31 cellular contexts compared by ENCODE assay signal in genomic region chr2:113155331-113155730, GRCh38. TPM values are rescaled to one million over a fixed set of nuclear protein-coding genes. Genes with fewer than 3 reads are reported as not detected.
"Had no signal": no experiment of that assay in that cellular context is flagged by ENCODE, and none has a peak within 500 bp of the region (broad histone marks: within the 10 kb centered on the region; RNA-seq: fewer than 3 reads in every experiment).

No MANE protein-coding gene starts in this region.

- ATAC-seq: activated CD4-positive, alpha-beta T cell treated with anti-CD3 and anti-CD28 coated beads for 36 hours; activated CD8-positive, alpha-beta memory T cell treated with anti-CD3 and anti-CD28 coated beads, Interleukin-2, amount 10 ng/mL, durations not matched to agents 7 days and 5 days; activated CD8-positive, alpha-beta T cell treated with anti-CD3 and anti-CD28 coated beads, Interleukin-2, amount 10 ng/mL, durations not matched to agents 7 days and 5 days; activated T-cell treated with anti-CD3 and anti-CD28 coated beads, Interleukin-2, amount 50 U/mL, for 4 hours; Panc1; Right ventricle myocardium inferior; T-cell had no signal

- H3K9me3 Mint-ChIP-seq: activated naive CD4-positive, alpha-beta T cell treated with anti-CD3 and anti-CD28 coated beads for 36 hours; activated T-cell treated with anti-CD3 and anti-CD28 coated beads, Interleukin-2, amount 50 U/mL, for 4 hours; brain; central memory CD8-positive, alpha-beta T cell; T-cell had no signal

- H3K27ac Mint-ChIP-seq: activated CD4-positive, alpha-beta T cell treated with anti-CD3 and anti-CD28 coated beads for 36 hours; activated CD8-positive, alpha-beta memory T cell treated with anti-CD3 and anti-CD28 coated beads, Interleukin-2, amount 10 ng/mL, durations not matched to agents 7 days and 5 days; activated CD8-positive, alpha-beta T cell treated with anti-CD3 and anti-CD28 coated beads, Interleukin-2, amount 10 ng/mL, durations not matched to agents 7 days and 5 days; activated naive CD4-positive, alpha-beta T cell treated with anti-CD3 and anti-CD28 coated beads for 36 hours; activated naive CD8-positive, alpha-beta T cell; brain; T-cell had no signal

- H3K4me3 Mint-ChIP-seq: activated CD4-positive, alpha-beta T cell treated with anti-CD3 and anti-CD28 coated beads for 36 hours; activated CD8-positive, alpha-beta memory T cell treated with anti-CD3 and anti-CD28 coated beads, Interleukin-2, amount 10 ng/mL, durations not matched to agents 7 days and 5 days; activated CD8-positive, alpha-beta T cell treated with anti-CD3 and anti-CD28 coated beads, Interleukin-2, amount 10 ng/mL, durations not matched to agents 7 days and 5 days; activated naive CD4-positive, alpha-beta T cell treated with anti-CD3 and anti-CD28 coated beads for 36 hours; activated naive CD8-positive, alpha-beta T cell; activated T-cell treated with anti-CD3 and anti-CD28 coated beads, Interleukin-2, amount 50 U/mL, for 4 hours; brain; central memory CD8-positive, alpha-beta T cell; T-cell had no signal

- H3K4me3 ChIP-seq: SK-N-MC had no signal

- FAIRE-seq: astrocyte, TTC549 had no signal

- H3K27ac ChIP-seq: SK-N-MC had no signal

- DNase-seq: activated CD4-positive, alpha-beta T cell treated with anti-CD3 and anti-CD28 coated beads for 36 hours; activated CD4-positive, alpha-beta T cell treated with anti-CD3 and anti-CD28 coated beads, Interleukin-2, amount 50 U/mL, for 1 hour; activated CD8-positive, alpha-beta T cell treated with anti-CD3 and anti-CD28 coated beads, Interleukin-2, amount 10 ng/mL, durations not matched to agents 7 days and 5 days; activated gamma-delta T cell; activated naive CD4-positive, alpha-beta T cell treated with anti-CD3 and anti-CD28 coated beads for 36 hours; activated T-cell treated with anti-CD3 and anti-CD28 coated beads, Interleukin-2, amount 50 U/mL, for 4 hours; amygdala; Karpas-422; MM.1S; NCI-H1105; NCI-H1436; NCI-H1694 treated with DMSO at 0.1 percent for 48 hours; NCI-H2029 treated with DMSO at 0.1 percent for 48 hours; NCI-H345; NCI-H510A; NCI-H526 treated with DMSO at 0.1 percent for 48 hours; NCI-H82; OCI-M1; RPMI8226; T-cell; T-helper 2 cell; T1000 had no signal

- H3K27me3 Mint-ChIP-seq: activated CD4-positive, alpha-beta T cell treated with anti-CD3 and anti-CD28 coated beads for 36 hours; activated naive CD8-positive, alpha-beta T cell; central memory CD8-positive, alpha-beta T cell; T-cell had no signal

RNA-seq across cellular contexts. Expression of gene IL1RN, which starts 27.9 kb away (rescaled TPM):
- total RNA-seq: astrocyte, T-cell had no signal
